ENCODE assay signal across 18 cellular contexts in the genomic region with DNA sequence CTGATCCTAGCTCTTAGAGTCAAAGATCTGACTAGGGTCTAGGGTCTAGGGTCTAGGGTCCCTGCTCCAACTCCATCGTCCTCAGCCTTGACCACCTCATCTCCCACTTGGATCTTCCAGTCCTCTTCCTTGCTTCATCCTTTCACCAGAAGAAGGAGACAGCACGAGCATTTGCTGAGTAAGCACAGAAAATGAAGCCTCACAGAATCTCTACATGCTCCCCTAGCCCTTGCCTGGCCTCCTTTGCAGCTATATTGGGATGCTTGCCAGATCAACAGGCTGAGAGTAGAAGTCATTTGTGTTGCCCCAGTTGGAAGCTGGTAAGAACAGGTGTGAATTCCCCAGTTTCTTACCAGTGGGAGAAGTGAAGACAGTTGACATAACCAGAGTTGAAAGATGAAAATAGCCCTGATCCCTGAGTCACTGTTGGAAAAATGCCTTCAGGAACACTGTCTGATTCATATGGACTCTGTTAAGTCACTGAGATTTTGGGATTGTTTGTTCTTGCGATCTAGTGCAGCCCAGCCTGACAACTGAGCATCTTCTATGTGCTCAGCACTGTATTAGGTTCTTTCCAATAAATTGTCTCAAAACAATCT.
"Had no signal": no experiment of that assay in that cellular context is flagged by ENCODE, and none has a peak within 500 bp of the region (broad histone marks: within the 10 kb centered on the region; RNA-seq: fewer than 3 reads in every experiment).

No MANE protein-coding gene starts in this region.

- ATAC-seq: naive thymus-derived CD8-positive, alpha-beta T cell; right cardiac atrium; stimulated activated memory B cell treated with anti-CD40 and anti-IgM and Interleukin-4, amounts not matched to agents 10 μg/mL and 1 μg/mL and 100 μg/mL, for 72 hours had no signal

- H3K27ac ChIP-seq: brain microvascular endothelial cell, dorsolateral prefrontal cortex, esophagus squamous epithelium, neutrophil, spleen, transverse colon, WERI-Rb-1 had no signal

- H3K4me1 Mint-ChIP-seq: activated naive CD4-positive, alpha-beta T cell treated with anti-CD3 and anti-CD28 coated beads, Interleukin-2, amount 50 U/mL, for 24 hours; naive thymus-derived CD8-positive, alpha-beta T cell; stimulated activated memory B cell treated with anti-CD40 and anti-IgM and Interleukin-4, amounts not matched to agents 10 μg/mL and 1 μg/mL and 100 μg/mL, for 72 hours had no signal

- H3K4me3 ChIP-seq: dorsolateral prefrontal cortex, esophagus squamous epithelium, spleen, transverse colon had no signal

- DNase-seq: activated CD4-positive, alpha-beta T cell treated with anti-CD3 and anti-CD28 coated beads for 4 hours; activated T-cell treated with anti-CD3 and anti-CD28 coated beads, Interleukin-2, amount 50 U/mL, for 1 hour; amniotic stem cell; brain microvascular endothelial cell; dorsolateral prefrontal cortex; esophagus squamous epithelium; hippocampal formation; naive thymus-derived CD8-positive, alpha-beta T cell; posterior cingulate gyrus; right cardiac atrium; spleen; stimulated activated CD4-positive, alpha-beta T cell treated with anti-CD3 and anti-CD28 coated beads, Interleukin-1b, Interleukin-23, amount 100 ng/mL, for 48 hours; T-helper 9 cell; transverse colon; WERI-Rb-1 had no signal

- H3K27me3 ChIP-seq: brain microvascular endothelial cell, transverse colon had no signal

- H3K4me3 Mint-ChIP-seq: activated naive CD4-positive, alpha-beta T cell treated with anti-CD3 and anti-CD28 coated beads, Interleukin-2, amount 50 U/mL, for 24 hours; naive thymus-derived CD8-positive, alpha-beta T cell; stimulated activated memory B cell treated with anti-CD40 and anti-IgM and Interleukin-4, amounts not matched to agents 10 μg/mL and 1 μg/mL and 100 μg/mL, for 72 hours had no signal

- H3K36me3 Mint-ChIP-seq: activated naive CD4-positive, alpha-beta T cell treated with anti-CD3 and anti-CD28 coated beads, Interleukin-2, amount 50 U/mL, for 24 hours; naive thymus-derived CD8-positive, alpha-beta T cell; stimulated activated memory B cell treated with anti-CD40 and anti-IgM and Interleukin-4, amounts not matched to agents 10 μg/mL and 1 μg/mL and 100 μg/mL, for 72 hours had no signal

- H3K9me3 ChIP-seq: esophagus squamous epithelium, neutrophil, transverse colon had no signal

- H3K36me3 ChIP-seq: brain microvascular endothelial cell, esophagus squamous epithelium, neutrophil, spleen, transverse colon, WERI-Rb-1 had no signal

- H3K9me3 Mint-ChIP-seq: activated naive CD4-positive, alpha-beta T cell treated with anti-CD3 and anti-CD28 coated beads, Interleukin-2, amount 50 U/mL, for 24 hours had no signal

- H3K4me1 ChIP-seq: spleen, transverse colon had no signal

- H3K27ac Mint-ChIP-seq: activated naive CD4-positive, alpha-beta T cell treated with anti-CD3 and anti-CD28 coated beads, Interleukin-2, amount 50 U/mL, for 24 hours; naive thymus-derived CD8-positive, alpha-beta T cell; stimulated activated memory B cell treated with anti-CD40 and anti-IgM and Interleukin-4, amounts not matched to agents 10 μg/mL and 1 μg/mL and 100 μg/mL, for 72 hours had no signal
